ENCODE assay signal across 8 cellular contexts in genomic region chr4:140052050-140052449, GRCh38.
A peak's percentile ranks its signal among the peaks of the same experiment; 100 is the strongest.
DNase-seq lines count a peak whose midpoint lies in the region; ATAC-seq and TF ChIP-seq lines count a peak whose summit lies in the region.

No MANE protein-coding gene starts in this region.

- ATAC-seq in gastrocnemius medialis (no peak), HG02610 (IDR thresholded peaks at IDR 0.05; ENCODE audit: unreplicated experiment) (no peak), HG02981 (IDR thresholded peaks at IDR 0.05; ENCODE audit: unreplicated experiment) (no peak), HG03342 (IDR thresholded peaks at IDR 0.05; ENCODE audit: unreplicated experiment) (no peak)

- in situ Hi-C loops in gastrocnemius medialis (cut with MboI; ENCODE audit: low sequenced_read_pairs in 4 of 4) = no loop called here

- no peak for TF ChIP-seq POLR2A in gastrocnemius medialis (IDR thresholded peaks at IDR 0.05)

- no peaks in the 10 kb centered on the region for H3K9me3 ChIP-seq in gastrocnemius medialis

- no peak overlapping the region for H3K27ac ChIP-seq in gastrocnemius medialis

- no peaks in the 10 kb centered on the region for H3K36me3 ChIP-seq in gastrocnemius medialis

- DNase-seq in COLO668 (lab: John Stamatoyannopoulos, UW; ENCODE audit: unreplicated experiment) = peak; percentile 15
- DNase-seq in HPDE6-E6E7 (ENCODE audit: extremely low spot score) = peak; percentile 42
- DNase-seq in activated CD4-positive, alpha-beta T cell treated with anti-CD3 and anti-CD28 coated beads for 4 hours = peak; percentile 50
- DNase-seq in foreskin fibroblast = peak; percentile 29 to 75
- DNase-seq in gastrocnemius medialis = no peak

- H3K4me3 ChIP-seq in foreskin fibroblast (ENCODE audit: low read depth in 1 of 2, low read length in 2 of 2) (no peak overlapping the region), gastrocnemius medialis (no peak overlapping the region)

- TF ChIP-seq CTCF in foreskin fibroblast (IDR thresholded peaks at IDR 0.05; ENCODE audit: low read depth, low read length) (peak; percentile 69), gastrocnemius medialis (IDR thresholded peaks at IDR 0.05 in 4 of 5, conservative IDR thresholded peaks at IDR 0.05 in 1 of 5) (peak in 4 of 5 experiments; percentile 10 to 53 (median 34))

- H3K27me3 ChIP-seq in gastrocnemius medialis = no peaks in the 10 kb centered on the region

- H3K4me1 ChIP-seq in gastrocnemius medialis = peaks cover 15 to 19% of the 10 kb centered on the region in 2 donors

- intact Hi-C loops in gastrocnemius medialis (cut with DNase I; ENCODE audit: low total_unique reads) = no loop called here

Comparison
In these comparisons a context has a peak if more than half of its experiments do, and no peak if none do; other contexts are left out.
1. DNase-seq: peak in COLO668 (single experiment), HPDE6-E6E7 (single experiment), activated CD4-positive, alpha-beta T cell treated with anti-CD3 and anti-CD28 coated beads for 4 hours (2 of 2) and foreskin fibroblast (2 of 2); none in gastrocnemius medialis (0 of 2).